Comparison of ENCODE assay signal across 19 cellular contexts in the genomic region with DNA sequence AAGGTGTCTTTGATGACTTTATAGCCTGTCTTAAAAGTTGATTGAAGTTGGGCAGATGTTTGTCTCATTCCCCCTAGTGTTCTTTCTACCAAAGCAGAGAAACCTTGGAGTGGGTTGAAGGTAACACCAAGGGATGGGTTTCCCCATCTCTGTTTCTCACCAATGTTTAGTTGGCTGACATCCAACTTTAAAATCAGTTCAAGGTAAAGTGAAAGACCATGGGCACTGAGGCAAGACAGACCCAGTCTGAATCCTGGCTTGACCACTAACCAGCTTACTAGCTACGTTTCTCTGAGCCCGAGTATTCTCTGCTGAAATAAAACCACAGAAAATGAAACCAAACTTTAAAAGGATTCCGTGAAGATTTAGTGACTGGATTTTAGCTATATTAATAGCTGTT.
A peak's percentile ranks its signal among the peaks of the same experiment; 100 is the strongest.
DNase-seq lines count a peak whose midpoint lies in the region; ATAC-seq and TF ChIP-seq lines count a peak whose summit lies in the region.
"Had no signal": no experiment of that assay in that cellular context is flagged by ENCODE, and none has a peak within 500 bp of the region (broad histone marks: within the 10 kb centered on the region; RNA-seq: fewer than 3 reads in every experiment).

No MANE protein-coding gene starts in this region.

- DNase-seq in osteoblast (ENCODE audit: insufficient read length, low spot score, missing footprints) (no peak), pons (ENCODE audit: low spot score) (no peak), NCI-H2081 (lab: John Stamatoyannopoulos, UW) (no peak), NCI-H2171 treated with DMSO at 0.1 percent for 48 hours (lab: John Stamatoyannopoulos, UW) (no peak)
- DNase-seq: activated CD4-positive, alpha-beta T cell treated with anti-CD3 and anti-CD28 coated beads, Interleukin-2, amount 10 ng/mL, durations not matched to agents 24 days and 14 days; activated naive CD8-positive, alpha-beta T cell treated with anti-CD3 and anti-CD28 coated beads, Interleukin-2, amount 10 ng/mL, durations not matched to agents 7 days and 5 days; activated T-cell treated with anti-CD3 and anti-CD28 coated beads, Interleukin-2, amount 50 U/mL, for 1 hour; AML-193; caudate nucleus; DMS153; mucosa of descending colon; NCI-H1436 treated with DMSO at 0.1 percent for 48 hours; NCI-H510A; PC-9; stimulated activated CD4-positive, alpha-beta T cell treated with anti-CD3 and anti-CD28 coated beads, Interleukin-4, amount 100 ng/mL, for 4 hours had no signal

- H3K27ac ChIP-seq in osteoblast (ENCODE audit: low read depth, low read length) = no peak overlapping the region
- H3K27ac ChIP-seq: PC-9, SK-N-MC had no signal

- no peaks in the 10 kb centered on the region for H3K79me2 ChIP-seq in osteoblast (ENCODE audit: insufficient read depth, low read length)

- no peaks in the 10 kb centered on the region for H4K20me1 ChIP-seq in osteoblast (ENCODE audit: insufficient read depth, low read length)

- H3K4me1 ChIP-seq in osteoblast (ENCODE audit: insufficient read depth, low read length) = no peaks in the 10 kb centered on the region

- ATAC-seq in GM18870 (IDR thresholded peaks at IDR 0.05; ENCODE audit: unreplicated experiment) = peak; percentile 58
- ATAC-seq in GM21717 (IDR thresholded peaks at IDR 0.05; ENCODE audit: unreplicated experiment) = peak; percentile 67
- peak; percentile 74 for ATAC-seq in HG03108 (IDR thresholded peaks at IDR 0.05; ENCODE audit: unreplicated experiment)
- ATAC-seq: mucosa of descending colon had no signal

- H3K4me2 ChIP-seq in osteoblast (ENCODE audit: insufficient read depth, low read length) = peak overlapping the region; percentile 14
- H3K4me2 ChIP-seq: PC-9 had no signal

- no peak for TF ChIP-seq CTCF in osteoblast (IDR thresholded peaks at IDR 0.05; ENCODE audit: extremely low read depth, low read depth, low read length)

- H3K36me3 ChIP-seq in osteoblast (ENCODE audit: insufficient read depth, low read length) = no peaks in the 10 kb centered on the region

- no peaks in the 10 kb centered on the region for H3K9me3 ChIP-seq in osteoblast (ENCODE audit: low read depth, low read length)
- H3K9me3 ChIP-seq: mucosa of descending colon had no signal

- no peaks in the 10 kb centered on the region for H3K27me3 ChIP-seq in osteoblast (ENCODE audit: insufficient read depth, low read length)

- no peak overlapping the region for H2AFZ ChIP-seq in osteoblast (ENCODE audit: low read length)
- H2AFZ ChIP-seq: PC-9 had no signal

- H3K4me3 ChIP-seq in osteoblast (ENCODE audit: insufficient read depth, low read length) = no peak overlapping the region
- H3K4me3 ChIP-seq: mucosa of descending colon, PC-9, SK-N-MC had no signal
